Comparison of ENCODE assay signal across 1 cellular context in the genomic region with DNA sequence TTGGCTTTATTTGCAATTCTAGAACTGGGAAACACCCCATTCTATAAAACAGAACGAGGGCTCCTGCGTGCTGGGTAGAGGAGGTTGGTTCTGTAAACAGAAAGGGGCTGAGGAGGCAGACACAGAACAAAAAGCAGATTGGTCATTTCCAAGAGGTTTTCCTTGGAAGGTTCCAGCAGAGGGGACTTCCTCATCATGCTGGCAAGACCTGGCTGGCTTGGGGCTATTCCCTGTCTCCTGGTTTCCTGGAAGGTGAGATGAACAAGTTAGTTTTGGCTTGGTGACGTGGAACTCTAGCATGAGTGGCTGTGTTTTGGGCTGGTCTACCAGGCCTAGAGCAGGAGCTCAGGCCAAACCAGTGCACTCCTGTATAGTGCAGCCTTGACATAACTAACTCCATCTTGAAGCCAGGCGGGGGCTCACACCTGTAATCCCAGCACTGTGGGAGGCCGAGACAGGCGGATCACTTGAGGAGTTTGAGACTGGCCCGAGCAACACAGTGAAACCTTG.
TF ChIP-seq lines count a peak whose summit lies in the region.

No MANE protein-coding gene starts in this region.

TF ChIP-seq in GM12878, 131 proteins besides CTCF, POLR2A, EP300 and RAD21:
- TF ChIP-seq, protein P1, sequence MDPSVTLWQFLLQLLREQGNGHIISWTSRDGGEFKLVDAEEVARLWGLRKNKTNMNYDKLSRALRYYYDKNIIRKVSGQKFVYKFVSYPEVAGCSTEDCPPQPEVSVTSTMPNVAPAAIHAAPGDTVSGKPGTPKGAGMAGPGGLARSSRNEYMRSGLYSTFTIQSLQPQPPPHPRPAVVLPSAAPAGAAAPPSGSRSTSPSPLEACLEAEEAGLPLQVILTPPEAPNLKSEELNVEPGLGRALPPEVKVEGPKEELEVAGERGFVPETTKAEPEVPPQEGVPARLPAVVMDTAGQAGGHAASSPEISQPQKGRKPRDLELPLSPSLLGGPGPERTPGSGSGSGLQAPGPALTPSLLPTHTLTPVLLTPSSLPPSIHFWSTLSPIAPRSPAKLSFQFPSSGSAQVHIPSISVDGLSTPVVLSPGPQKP (IDR thresholded peaks at IDR 0.05; ENCODE audit: low read depth, low read length), result no peak
- TF ChIP-seq CEBPZ (IDR thresholded peaks at IDR 0.05; ENCODE audit: low read depth, low read length), result no peak
- no peak for TF ChIP-seq POU2F2 (IDR thresholded peaks at IDR 0.05; ENCODE audit: borderline replicate concordance, low read depth, low read length)
- no peak for TF ChIP-seq RCOR1 (conservative IDR thresholded peaks at IDR 0.05; ENCODE audit: low read depth, low read length)
- TF ChIP-seq IRF3 (IDR thresholded peaks at IDR 0.05), result no peak
- no peak for TF ChIP-seq YBX1 (IDR thresholded peaks at IDR 0.05)
